In the genomic region with DNA sequence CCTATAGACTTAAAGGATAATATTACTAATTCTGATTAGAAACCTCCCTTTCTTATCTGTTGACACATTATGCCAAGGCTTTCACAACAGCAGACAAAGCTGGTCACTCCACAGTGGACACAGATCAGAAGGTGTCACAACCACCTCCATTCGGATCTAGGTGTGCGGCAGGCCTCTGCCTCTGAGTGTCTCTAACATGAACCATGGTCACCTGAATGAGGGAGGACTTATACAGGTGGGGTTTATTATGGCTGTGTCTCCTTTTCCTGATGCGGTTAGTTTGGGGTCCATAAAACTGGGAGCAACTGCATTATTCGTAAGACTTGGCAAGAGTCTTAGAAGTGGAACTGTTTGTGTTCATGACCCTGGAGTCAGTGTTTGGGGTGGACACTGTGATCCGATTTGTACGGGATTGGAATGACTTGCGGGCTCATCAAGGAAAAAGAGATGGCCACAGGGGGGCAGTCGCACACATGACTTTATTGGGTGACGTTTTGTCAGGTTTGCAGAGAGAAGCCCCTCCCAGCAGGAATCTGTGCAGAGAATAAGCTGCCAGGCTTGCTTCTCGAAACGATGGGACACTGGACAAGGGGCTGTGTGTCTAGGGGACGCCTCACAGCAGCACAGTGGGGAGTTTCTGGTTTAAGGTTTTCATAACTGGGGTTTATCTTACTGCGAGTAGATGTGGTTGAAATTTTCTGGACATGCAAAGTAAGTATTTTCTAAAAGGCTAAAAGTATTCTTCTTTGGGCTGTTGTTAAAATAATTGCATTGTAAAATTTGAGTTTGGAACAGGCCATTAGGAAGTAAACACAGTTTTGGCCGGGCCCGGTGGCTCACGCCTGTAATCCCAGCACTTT, we compare ENCODE assay signal across 8 cellular contexts.
DNase-seq lines count a peak whose midpoint lies in the region; ATAC-seq and TF ChIP-seq lines count a peak whose summit lies in the region.

No MANE protein-coding gene starts in this region.

- no peaks in the 10 kb centered on the region for H3K4me1 ChIP-seq in body of pancreas

- POLR2A ChIA-PET in T-cell (lab: Charles Lee), result no interaction called here

- TF ChIP-seq POLR2A in NB4 (IDR thresholded peaks at IDR 0.05; ENCODE audit: extremely low read depth, insufficient read length) (no peak), body of pancreas (IDR thresholded peaks at IDR 0.05) (no peak)

- peak; percentile 62 for TF ChIP-seq CTCF in NB4 (IDR thresholded peaks at IDR 0.05; ENCODE audit: low read depth, low read length)
- peak; percentile 31 to 53 (median 49) for TF ChIP-seq CTCF in body of pancreas (IDR thresholded peaks at IDR 0.05)

- no peak overlapping the region for H3K27ac ChIP-seq in body of pancreas

- no peaks in the 10 kb centered on the region for H3K27me3 ChIP-seq in body of pancreas

- intact Hi-C loops in body of pancreas (cut with DNase I), result no loop called here

- H3K27ac Mint-ChIP-seq in T-cell (no peak overlapping the region), immature natural killer cell (no peak overlapping the region)

- H3K4me3 Mint-ChIP-seq in T-cell, result no peak overlapping the region
- H3K4me3 Mint-ChIP-seq in immature natural killer cell, result no peak overlapping the region

- CTCF ChIA-PET in T-cell (lab: Charles Lee), result interaction anchor here in 1 of 2 donors (2.9 kb wide), 1 partner anchor 141 kb away, joined by 5 read pairs; no protein-coding TSS in a partner anchor

- H3K36me3 ChIP-seq in body of pancreas (replicated peaks in 1 of 2; ENCODE audit: insufficient read depth in 1 of 2, low read depth in 2 of 2), result no peaks in the 10 kb centered on the region

- ATAC-seq in T-cell (replicated peaks in 1 of 4) (peak in 2 of 4 experiments; percentile 23 to 33), body of pancreas (no peak), HG03520 (IDR thresholded peaks at IDR 0.05; ENCODE audit: unreplicated experiment) (no peak)

- H3K36me3 Mint-ChIP-seq in T-cell (no peaks in the 10 kb centered on the region), immature natural killer cell (no peaks in the 10 kb centered on the region)

- H3K4me3 ChIP-seq in NB4 (ENCODE audit: low read depth, low read length) (no peak overlapping the region), body of pancreas (no peak overlapping the region)

- H3K9me3 ChIP-seq in body of pancreas, result no peaks in the 10 kb centered on the region

- DNase-seq in activated gamma-delta T cell treated with Interleukin-2 at 50 U/mL for 16 hours (peak; percentile 27), activated gamma-delta T cell (lab: John Stamatoyannopoulos, UW) (no peak), NB4 (ENCODE audit: low read depth) (peak; percentile 70), T-cell (peak in 29 of 34 experiments; percentile 11 to 55 (median 34)), body of pancreas (peak; percentile 42 to 73 (median 64)), immature natural killer cell (peak; percentile 44 to 49 (median 45))
- peak; percentile 79 for DNase-seq in stimulated activated CD4-positive, alpha-beta T cell treated with anti-CD3 and anti-CD28 coated beads, Interleukin-15, amount 100 ng/mL, for 24 hours

- H3K27me3 Mint-ChIP-seq in T-cell (peaks cover 29 to 31% of the 10 kb centered on the region in 2 donors), immature natural killer cell (ENCODE audit: low read depth in 3 of 3) (peaks cover 0 to 5% (median 4%) of the 10 kb centered on the region in 3 donors)

- H3K9me3 Mint-ChIP-seq in T-cell (no peaks in the 10 kb centered on the region), immature natural killer cell (no peaks in the 10 kb centered on the region)

- 16 to 19% methylated on average over 16 of the region's 16 CpGs for WGBS in body of pancreas, 2 donors

- H3K4me1 Mint-ChIP-seq in T-cell (peaks cover 0 to 5% (median 4%) of the 10 kb centered on the region in 3 donors), immature natural killer cell (peaks cover 3 to 6% of the 10 kb centered on the region in 2 donors)
